Comparison of ENCODE assay signal across 7 cellular contexts in the genomic region with DNA sequence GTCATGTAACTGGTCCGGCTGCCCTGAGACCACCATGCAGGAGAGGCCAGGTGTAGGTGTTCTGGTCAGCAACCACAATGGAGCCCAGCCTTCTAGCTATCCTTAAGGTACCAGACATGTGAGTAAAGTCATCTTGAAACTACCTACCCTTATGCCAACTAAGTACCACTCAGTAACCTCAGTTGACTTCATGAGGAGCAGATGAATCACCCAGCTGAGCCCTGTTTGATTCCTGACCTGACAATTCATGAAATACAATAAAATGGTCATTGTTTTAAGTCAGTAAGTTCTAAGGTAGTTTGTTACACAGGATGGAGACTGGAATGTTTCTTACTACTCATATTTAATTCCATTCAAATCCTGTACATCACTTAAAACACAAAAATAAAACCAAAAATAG.
"Had no signal": no experiment of that assay in that cellular context is flagged by ENCODE, and none has a peak within 500 bp of the region (broad histone marks: within the 10 kb centered on the region; RNA-seq: fewer than 3 reads in every experiment).

No MANE protein-coding gene starts in this region.

- H3K4me3 ChIP-seq: HAP-1 had no signal

- H3K4me3 Mint-ChIP-seq: IgD-negative memory B cell had no signal

- H3K27ac Mint-ChIP-seq: IgD-negative memory B cell had no signal

- H3K9me3 ChIP-seq: HAP-1 had no signal

- H3K27ac ChIP-seq: KMS-11 had no signal

- ATAC-seq: HCT116 had no signal

- H3K4me1 Mint-ChIP-seq: IgD-negative memory B cell had no signal

- H3K36me3 ChIP-seq: HAP-1 had no signal

- H3K4me2 ChIP-seq: KMS-11 had no signal

- H3K4me1 ChIP-seq: HAP-1 had no signal

- H3K36me3 Mint-ChIP-seq: IgD-negative memory B cell had no signal

- DNase-seq: GOT3, H7, KBM-7 had no signal
